Comparison of ENCODE assay signal across 8 cellular contexts in the genomic region with DNA sequence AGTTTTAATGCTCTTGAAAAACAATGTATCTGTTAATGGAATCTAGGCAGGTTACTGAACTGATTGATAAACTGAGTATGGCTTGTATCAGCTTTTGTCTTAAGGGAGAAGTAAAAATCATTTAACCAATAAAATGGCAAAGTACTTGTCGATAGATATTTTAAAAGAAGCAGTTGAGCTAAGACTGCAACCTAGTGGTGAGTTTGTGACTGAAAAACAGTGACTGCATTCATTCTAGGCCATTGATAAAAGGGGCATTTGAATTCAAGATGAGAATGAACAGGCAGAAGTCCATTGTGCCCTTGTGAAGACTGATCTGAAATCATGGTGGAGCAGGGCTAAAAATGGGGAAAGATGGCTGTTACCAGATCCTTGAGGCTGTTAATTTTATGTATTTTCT. TPM values are rescaled to one million over a fixed set of nuclear protein-coding genes. Genes with fewer than 3 reads are reported as not detected.
DNase-seq lines count a peak whose midpoint lies in the region; ATAC-seq and TF ChIP-seq lines count a peak whose summit lies in the region.

No MANE protein-coding gene starts in this region.

- in situ Hi-C loops in Caki2 (cut with HindIII; ENCODE audit: low pct_unique_long_range_greater_than_20kb, low sequenced_read_pairs) (no loop called here), gastrocnemius medialis (cut with MboI; ENCODE audit: low sequenced_read_pairs in 4 of 4) (loop anchor here in 1 of 4 donors (5.0 kb wide), 1 partner anchor 35 kb away; no protein-coding TSS in a partner anchor)

- no peak overlapping the region for H3K9ac ChIP-seq in endodermal cell (ENCODE audit: extremely low read depth, low read length, poor library complexity, severe bottlenecking)

- TF ChIP-seq CTCF in NB4 (IDR thresholded peaks at IDR 0.05; ENCODE audit: low read depth, low read length) (peak; percentile 21), endodermal cell (conservative IDR thresholded peaks at IDR 0.05) (peak; percentile 77), gastrocnemius medialis (IDR thresholded peaks at IDR 0.05 in 4 of 5, conservative IDR thresholded peaks at IDR 0.05 in 1 of 5) (peak in 4 of 5 experiments; percentile 24 to 62 (median 41))

- H3K9me3 ChIP-seq in endodermal cell (ENCODE audit: control insufficient read depth, low read length), result no peaks in the 10 kb centered on the region
- no peaks in the 10 kb centered on the region for H3K9me3 ChIP-seq in gastrocnemius medialis

- peaks cover 19% of the 10 kb centered on the region for H3K4me1 Mint-ChIP-seq in endodermal cell
- no peaks in the 10 kb centered on the region for H3K4me1 Mint-ChIP-seq in activated CD4-positive, alpha-beta T cell treated with anti-CD3 and anti-CD28 coated beads, Interleukin-2, amount 10 ng/mL, durations not matched to agents 24 days and 14 days

- WGBS in endodermal cell (ENCODE audit: insufficient coverage in 1 of 2, insufficient read length in 1 of 2), 2 experiments, result 50 to 59% methylated on average over 1 of the region's 1 CpG

- no peaks in the 10 kb centered on the region for H3K4me1 ChIP-seq in endodermal cell (ENCODE audit: control insufficient read depth, insufficient read depth, low read length)
- peaks cover 8% of the 10 kb centered on the region in 2 donors for H3K4me1 ChIP-seq in gastrocnemius medialis

- H3K27me3 Mint-ChIP-seq in endodermal cell (ENCODE audit: insufficient read depth), result peaks cover 2% of the 10 kb centered on the region
- H3K27me3 Mint-ChIP-seq in activated CD4-positive, alpha-beta T cell treated with anti-CD3 and anti-CD28 coated beads, Interleukin-2, amount 10 ng/mL, durations not matched to agents 24 days and 14 days, result no peaks in the 10 kb centered on the region

- H3K27ac ChIP-seq in endodermal cell (ENCODE audit: low read depth, low read length) (no peak overlapping the region), gastrocnemius medialis (no peak overlapping the region)

- H3K36me3 Mint-ChIP-seq in endodermal cell (ENCODE audit: low read depth), result no peaks in the 10 kb centered on the region
- no peaks in the 10 kb centered on the region for H3K36me3 Mint-ChIP-seq in activated CD4-positive, alpha-beta T cell treated with anti-CD3 and anti-CD28 coated beads, Interleukin-2, amount 10 ng/mL, durations not matched to agents 24 days and 14 days (ENCODE audit: low read depth)

- no peak overlapping the region for H3K4me3 Mint-ChIP-seq in endodermal cell
- no peak overlapping the region for H3K4me3 Mint-ChIP-seq in activated CD4-positive, alpha-beta T cell treated with anti-CD3 and anti-CD28 coated beads, Interleukin-2, amount 10 ng/mL, durations not matched to agents 24 days and 14 days

- intact Hi-C loops in gastrocnemius medialis (cut with DNase I; ENCODE audit: low total_unique reads), result loop anchor here (1.0 kb wide), 1 partner anchor 34 kb away; no protein-coding TSS in a partner anchor
- intact Hi-C loops in activated CD4-positive, alpha-beta T cell treated with anti-CD3 and anti-CD28 coated beads, Interleukin-2, amount 10 ng/mL, durations not matched to agents 24 days and 14 days (cut with micrococcal nuclease), result no loop called here

- TF ChIP-seq POLR2A in NB4 (IDR thresholded peaks at IDR 0.05; ENCODE audit: extremely low read depth, insufficient read length) (no peak), gastrocnemius medialis (IDR thresholded peaks at IDR 0.05) (no peak)

- H3K27me3 ChIP-seq in endodermal cell (ENCODE audit: control insufficient read depth, insufficient read depth, low read length, poor library complexity, severe bottlenecking), result no peaks in the 10 kb centered on the region
- no peaks in the 10 kb centered on the region for H3K27me3 ChIP-seq in gastrocnemius medialis

- no peaks in the 10 kb centered on the region for H3K36me3 ChIP-seq in endodermal cell (ENCODE audit: control insufficient read depth, insufficient read depth, low read length)
- H3K36me3 ChIP-seq in gastrocnemius medialis, result no peaks in the 10 kb centered on the region

- peak; percentile 68 for ATAC-seq in GM19455 (IDR thresholded peaks at IDR 0.05; ENCODE audit: unreplicated experiment)
- ATAC-seq in gastrocnemius medialis, result no peak

- no peak overlapping the region for H3K27ac Mint-ChIP-seq in endodermal cell
- H3K27ac Mint-ChIP-seq in activated CD4-positive, alpha-beta T cell treated with anti-CD3 and anti-CD28 coated beads, Interleukin-2, amount 10 ng/mL, durations not matched to agents 24 days and 14 days, result no peak overlapping the region

- H3K9me3 Mint-ChIP-seq in endodermal cell, result no peaks in the 10 kb centered on the region
- H3K9me3 Mint-ChIP-seq in activated CD4-positive, alpha-beta T cell treated with anti-CD3 and anti-CD28 coated beads, Interleukin-2, amount 10 ng/mL, durations not matched to agents 24 days and 14 days, result no peaks in the 10 kb centered on the region

- no peak overlapping the region for H3K4me3 ChIP-seq in NB4 (ENCODE audit: low read depth, low read length)
- H3K4me3 ChIP-seq in endodermal cell (ENCODE audit: low read length), result no peak overlapping the region
- H3K4me3 ChIP-seq in gastrocnemius medialis, result no peak overlapping the region

- DNase-seq in Caki2 (ENCODE audit: low read depth) (peak; percentile 4), NB4 (ENCODE audit: low read depth) (peak; percentile 37), endodermal cell (no peak), gastrocnemius medialis (no peak), NCI-H1048 (lab: John Stamatoyannopoulos, UW) (no peak), AG08395 (ENCODE audit: low spot score) (no peak)
- DNase-seq in activated CD4-positive, alpha-beta T cell treated with anti-CD3 and anti-CD28 coated beads, Interleukin-2, amount 10 ng/mL, durations not matched to agents 24 days and 14 days, result no peak

RNA-seq across cellular contexts. Expression of gene MSTN, which starts 59.4 kb away (rescaled TPM):
- not detected in 2 replicates for total RNA-seq in Caki2 (2014; rRNA removed; shearing (Covaris generic); ENCODE audit: low replicate concordance)
- total RNA-seq in endodermal cell (not detected), gastrocnemius medialis (1 to 10 TPM in 3 of 4 donors, under 1 TPM in 1; 0.11 to 6.2 (median 1.2) TPM)
- polyA plus RNA-seq in endodermal cell (2013, experiment 1 of 2), result 3.3 TPM
- 3.2 TPM for polyA plus RNA-seq in endodermal cell (2013, experiment 2 of 2)
- total RNA-seq in activated CD4-positive, alpha-beta T cell treated with anti-CD3 and anti-CD28 coated beads, Interleukin-2, amount 10 ng/mL, durations not matched to agents 24 days and 14 days, result not detected in 2 replicates

Comparison
In these comparisons a context has a peak if more than half of its experiments do, and no peak if none do; other contexts are left out.
1. DNase-seq: peak in Caki2 (single experiment) and NB4 (single experiment); none in endodermal cell (single experiment), gastrocnemius medialis (0 of 2), NCI-H1048 (single experiment), AG08395 (single experiment) and activated CD4-positive, alpha-beta T cell treated with anti-CD3 and anti-CD28 coated beads, Interleukin-2, amount 10 ng/mL, durations not matched to agents 24 days and 14 days (single experiment).
2. CTCF ChIP-seq: peak in every context shown above with its lines; median percentile 77 in endodermal cell; 41 in gastrocnemius medialis; 21 in NB4.